15 cellular contexts compared by ENCODE assay signal in genomic region chr7:158125091-158125490, GRCh38.
"Had no signal": no experiment of that assay in that cellular context is flagged by ENCODE, and none has a peak within 500 bp of the region (broad histone marks: within the 10 kb centered on the region; RNA-seq: fewer than 3 reads in every experiment).

No MANE protein-coding gene starts in this region.

- H3K4me3 ChIP-seq: mucosa of descending colon, smooth muscle cell, testis, transverse colon had no signal

- H3K9me3 ChIP-seq: esophagus squamous epithelium, mucosa of descending colon, testis, transverse colon had no signal

- H3K4me2 ChIP-seq: smooth muscle cell had no signal

- H3K36me3 ChIP-seq: esophagus squamous epithelium, neutrophil, transverse colon had no signal

- H3K27me3 ChIP-seq: esophagus squamous epithelium, neutrophil, testis, transverse colon had no signal

- H3K4me1 ChIP-seq: esophagus squamous epithelium, testis, transverse colon had no signal

- ATAC-seq: effector memory CD8-positive, alpha-beta T cell; left colon; mucosa of descending colon; naive thymus-derived CD8-positive, alpha-beta T cell; stimulated activated effector memory CD8-positive, alpha-beta T cell treated with anti-CD3 and anti-CD28 coated beads, Interleukin-12 subunit alpha, Interleukin-12 subunit beta, amount 100 ng/mL, for 72 hours; stimulated activated naive CD8-positive, alpha-beta T cell treated with anti-CD3 and anti-CD28 coated beads, Interleukin-15, Interleukin-2, amounts not matched to agents 100 U/mL and 50 U/mL, for 24 hours had no signal

- DNase-seq: effector memory CD8-positive, alpha-beta T cell; esophagus squamous epithelium; foreskin fibroblast; left colon; mammary epithelial cell; mucosa of descending colon; naive thymus-derived CD8-positive, alpha-beta T cell; stimulated activated CD4-positive, alpha-beta T cell treated with anti-CD3 and anti-CD28 coated beads, Interleukin-4, amount 100 ng/mL, for 1 hour; stimulated activated CD8-positive, alpha-beta memory T cell treated with anti-CD3 and anti-CD28 coated beads, Interleukin-4, amount 100 ng/mL, for 48 hours; stimulated activated naive CD8-positive, alpha-beta T cell treated with anti-CD3 and anti-CD28 coated beads, Interleukin-15, Interleukin-2, amounts not matched to agents 100 U/mL and 50 U/mL, for 24 hours; testis; transverse colon had no signal

- H3K27ac ChIP-seq: esophagus squamous epithelium, neutrophil, testis, transverse colon had no signal
